8 cellular contexts compared by ENCODE assay signal in the genomic region with DNA sequence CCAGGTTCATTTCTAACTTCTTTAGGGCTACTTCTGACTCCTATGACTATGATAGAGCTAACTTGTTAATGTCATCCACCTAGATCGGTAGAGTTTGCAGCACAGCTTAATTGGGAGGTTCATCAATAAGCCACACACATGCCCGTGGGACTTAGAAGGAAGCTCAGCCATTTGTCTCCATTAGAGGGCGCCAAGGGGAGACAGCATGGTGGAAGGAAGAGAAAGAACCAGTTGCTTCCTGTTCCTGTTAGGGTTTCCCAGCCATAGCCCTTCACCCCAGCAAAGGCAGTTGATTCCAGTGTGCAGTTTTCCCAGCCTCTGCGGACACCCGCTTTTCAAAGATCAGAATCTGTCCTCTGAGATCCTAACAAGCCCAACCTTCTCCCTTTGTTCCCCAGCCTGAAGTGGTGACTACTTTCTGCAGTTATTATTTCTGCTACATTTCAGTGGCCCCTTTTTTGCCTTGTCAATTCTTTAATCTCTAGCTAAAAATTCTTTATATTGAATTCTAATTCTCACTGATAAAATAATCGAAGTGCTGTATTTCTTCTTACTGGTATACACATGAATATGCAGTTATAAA. TPM values are rescaled to one million over a fixed set of nuclear protein-coding genes. Genes with fewer than 3 reads are reported as not detected.
DNase-seq lines count a peak whose midpoint lies in the region; ATAC-seq and TF ChIP-seq lines count a peak whose summit lies in the region.

No MANE protein-coding gene starts in this region.

- H3K27me3 ChIP-seq in psoas muscle (ENCODE audit: insufficient read depth in 3 of 3, low read length in 2 of 3): no peaks in the 10 kb centered on the region

- DNase-seq in DMS 273 (lab: John Stamatoyannopoulos, UW; ENCODE audit: unreplicated experiment) (peak; percentile 92), LoVo (ENCODE audit: low spot score) (peak; percentile 54), SIG-M5 (lab: John Stamatoyannopoulos, UW) (peak; percentile 27), glomerular visceral epithelial cell (ENCODE audit: extremely low spot score) (peak; percentile 67), psoas muscle (peak; percentile 28 to 55), GM19238 (ENCODE audit: insufficient read length, low spot score) (no peak)
- DNase-seq in activated T-helper 9 cell treated with anti-CD3 and anti-CD28 coated beads, Interleukin-2, amount 50 U/mL, for 16 hours (ENCODE audit: low read depth): peak; percentile 11

- peak; percentile 59 for TF ChIP-seq CTCF in psoas muscle (IDR thresholded peaks at IDR 0.05)

- H3K4me3 ChIP-seq in psoas muscle: no peak overlapping the region

- H3K27ac ChIP-seq in psoas muscle: no peak overlapping the region

- H3K9me3 ChIP-seq in psoas muscle: no peaks in the 10 kb centered on the region

- intact Hi-C loops in psoas muscle (cut with DNase I): loop anchor here (10.0 kb wide), 2 partner anchors 319 to 1999 kb away; a partner anchor contains a TSS

- WGBS in psoas muscle, 3 donors: 74 to 76% (median 74%) methylated on average over 6 of the region's 6 CpGs

- ATAC-seq in GM21619 (IDR thresholded peaks at IDR 0.05; ENCODE audit: unreplicated experiment) (peak; percentile 90), psoas muscle (peak; percentile 49 to 81 (median 62))

- H3K4me1 ChIP-seq in psoas muscle: no peaks in the 10 kb centered on the region

- H3K36me3 ChIP-seq in psoas muscle (ENCODE audit: insufficient read depth in 1 of 2, low read depth in 1 of 2): no peaks in the 10 kb centered on the region

RNA-seq across cellular contexts. Expression of a gene that starts 30.3 kb away (rescaled TPM):
- total RNA-seq in psoas muscle: 10 to 100 TPM; 18.2 to 32.8 (median 21.8) TPM
- polyA plus RNA-seq in psoas muscle: 10 to 100 TPM; 27.7 to 52.3 (median 35.6) TPM

RNA-seq across cellular contexts. Expression of a gene that starts 30.4 kb away (rescaled TPM):
- 1 to 10 TPM; 2.8 to 4.5 (median 3.2) TPM for total RNA-seq in psoas muscle
- 1 to 10 TPM; 2.3 to 6.0 (median 4.4) TPM for polyA plus RNA-seq in psoas muscle
